ENCODE assay signal across 8 cellular contexts in the genomic region with DNA sequence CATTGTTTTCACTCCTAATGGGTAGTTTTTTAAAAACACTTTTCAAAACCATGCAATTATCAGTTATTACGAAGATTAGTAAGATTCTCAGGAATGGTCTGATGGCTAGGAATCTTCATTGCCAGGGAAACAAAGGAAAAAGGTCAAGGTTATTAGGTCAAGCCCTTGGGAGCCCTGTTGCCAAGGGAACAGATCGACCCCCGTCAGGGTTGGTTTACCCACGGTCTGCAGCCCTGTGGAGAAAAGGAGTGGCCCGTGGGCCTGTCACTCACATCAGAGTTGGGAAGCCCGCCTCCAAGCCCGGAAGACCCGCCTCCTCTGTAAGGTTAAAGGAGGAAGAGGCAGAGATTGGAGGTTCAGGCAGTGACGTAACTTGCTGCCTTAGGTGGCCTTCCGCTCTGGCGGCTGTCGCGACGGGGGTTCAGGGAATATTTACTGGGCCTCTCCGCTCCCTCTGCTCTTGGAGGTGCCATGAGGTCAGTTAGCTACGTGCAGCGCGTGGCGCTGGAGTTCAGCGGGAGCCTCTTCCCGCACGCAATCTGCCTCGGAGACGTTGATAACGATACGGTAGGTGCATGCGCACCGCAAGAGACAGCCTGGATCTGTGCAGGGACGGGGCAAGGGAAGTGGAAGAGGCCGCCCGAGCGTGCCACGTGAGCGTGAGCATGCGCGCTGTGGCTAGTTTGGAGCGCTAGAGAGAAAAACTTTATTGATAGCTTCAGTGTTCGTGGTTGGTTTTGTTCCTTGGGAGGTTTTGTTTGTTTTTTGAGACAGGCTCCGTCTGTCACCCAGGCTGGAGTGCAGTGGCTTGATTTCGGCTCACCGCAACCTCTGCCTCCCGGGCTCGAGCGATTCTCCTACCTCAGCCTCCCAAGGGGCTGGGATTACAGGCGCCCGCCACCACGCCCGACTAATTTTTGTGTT. TPM values are rescaled to one million over a fixed set of nuclear protein-coding genes. Genes with fewer than 3 reads are reported as not detected.
DNase-seq lines count a peak whose midpoint lies in the region; ATAC-seq, FAIRE-seq and TF ChIP-seq lines count a peak whose summit lies in the region.

ITFG2 (plus strand) TSS at position 379 of the 924 bp plus-strand sequence; CDS start at position 472, 93 bp downstream.

- H3K4me2 ChIP-seq in Loucy (ENCODE audit: low read depth, low read length, poor library complexity, severe bottlenecking): peak within 1 kb of the TSS; percentile 94

- DNase-seq in ELF-1 (ENCODE audit: low read depth, low spot score) (peak; percentile 99), H54 (ENCODE audit: insufficient read length, low spot score) (peak; percentile 92), fibroblast of mammary gland (ENCODE audit: low read depth) (peak; percentile 98)
- DNase-seq in activated T-helper 9 cell treated with anti-CD3 and anti-CD28 coated beads, Interleukin-2, amount 50 U/mL, for 16 hours (ENCODE audit: low read depth): peak; percentile 94
- DNase-seq in naive thymus-derived CD8-positive, alpha-beta T cell: peak; percentile 83 to 99 (median 96)
- DNase-seq in stimulated activated naive CD4-positive, alpha-beta T cell (lab: John Stamatoyannopoulos, UW): peak; percentile 90 to 100 (median 96)

- H3K4me3 ChIP-seq in Loucy (ENCODE audit: low read length, poor library complexity, severe bottlenecking): peak within 1 kb of the TSS; percentile 89
- H3K4me3 ChIP-seq in fibroblast of mammary gland (ENCODE audit: control insufficient read depth, low read depth, low read length): peak within 1 kb of the TSS; percentile 95

- no peaks in the 10 kb centered on the region for H3K4me1 ChIP-seq in Loucy (ENCODE audit: insufficient read depth, low read length, poor library complexity, severe bottlenecking)

- peak; percentile 91 to 93 for ATAC-seq in naive thymus-derived CD8-positive, alpha-beta T cell

- H3K79me2 ChIP-seq in Loucy (ENCODE audit: insufficient read depth, low read length): peaks cover 34% of the 10 kb centered on the region

- no peaks in the 10 kb centered on the region for H3K27me3 ChIP-seq in Loucy (ENCODE audit: insufficient read depth, low read length, poor library complexity, severe bottlenecking)

- no peak for TF ChIP-seq CTCF in Loucy (conservative IDR thresholded peaks at IDR 0.05; ENCODE audit: low read length)
- no peak for TF ChIP-seq CTCF in fibroblast of mammary gland (conservative IDR thresholded peaks at IDR 0.05; ENCODE audit: control insufficient read depth, insufficient read depth, low read depth, low read length)

- H3K27me3 Mint-ChIP-seq in naive thymus-derived CD8-positive, alpha-beta T cell: no peaks in the 10 kb centered on the region

- peaks cover 12 to 44% (median 35%) of the 10 kb centered on the region in 4 donors for H3K4me1 Mint-ChIP-seq in naive thymus-derived CD8-positive, alpha-beta T cell

- peaks cover 0 to 32% (median 0%) of the 10 kb centered on the region in 3 donors for H3K36me3 Mint-ChIP-seq in naive thymus-derived CD8-positive, alpha-beta T cell

- H3F3A ChIP-seq in Loucy (ENCODE audit: low read depth): no peaks in the 10 kb centered on the region

- H3K36me3 ChIP-seq in Loucy (ENCODE audit: insufficient read depth, low read length): no peaks in the 10 kb centered on the region

- peak within 1 kb of the TSS; percentile 94 to 100 (median 100) for H3K4me3 Mint-ChIP-seq in naive thymus-derived CD8-positive, alpha-beta T cell

- FAIRE-seq in H54 (lab: Jason Lieb, UNC): peak; percentile 84

- H3K9me2 ChIP-seq in Loucy (replicated peaks; ENCODE audit: low read depth, low read length): no peaks in the 10 kb centered on the region

- H3K9me3 Mint-ChIP-seq in naive thymus-derived CD8-positive, alpha-beta T cell: no peaks in the 10 kb centered on the region

- H3K9me3 ChIP-seq in Loucy (ENCODE audit: insufficient read depth, low read depth, low read length): no peaks in the 10 kb centered on the region

- POLR2A ChIA-PET in naive thymus-derived CD8-positive, alpha-beta T cell (lab: Charles Lee): interaction anchor here (0.6 to 7.0 kb wide), 9 partner anchors 8 to 129 kb away, joined by 3 to 94 read pairs (median 5); partner anchors contain the start of genes FKBP4, FOXM1 and RHNO1

- no peaks in the 10 kb centered on the region for H4K20me1 ChIP-seq in Loucy (ENCODE audit: insufficient read depth, low read length, poor library complexity, severe bottlenecking)

- H3K27ac Mint-ChIP-seq in naive thymus-derived CD8-positive, alpha-beta T cell: peak within 1 kb of the TSS; percentile 96 to 100 (median 100)

- TF ChIP-seq POLR2A in H54 (IDR thresholded peaks at IDR 0.05; ENCODE audit: low read depth, low read length) (peak; percentile 76), Raji (IDR thresholded peaks at IDR 0.05; ENCODE audit: insufficient read depth, low read depth, low read length) (peak; percentile 100)

- peak within 1 kb of the TSS; percentile 98 for H2AFZ ChIP-seq in Loucy (ENCODE audit: low read length)

- H3K9ac ChIP-seq in Loucy (ENCODE audit: low read depth, low read length, poor library complexity, severe bottlenecking): peak within 1 kb of the TSS; percentile 84

RNA-seq across cellular contexts. Expression of gene ITFG2, which starts in this region (rescaled TPM):
- total RNA-seq in naive thymus-derived CD8-positive, alpha-beta T cell: 100 to 1,000 TPM; 128 to 151 TPM
- polyA plus RNA-seq in naive thymus-derived CD8-positive, alpha-beta T cell: 10 to 100 TPM; 50.2 to 59.2 (median 50.7) TPM

Comparison
In these comparisons a context has a peak if more than half of its experiments do, and no peak if none do; other contexts are left out.
1. Peak in every context shown above with its lines: DNase-seq, ATAC-seq and H3K4me3 ChIP-seq.